In genomic region chr10:121988361-121989324, GRCh38 we compare ENCODE assay signal across 1 cellular context.
TF ChIP-seq lines count a peak whose summit lies in the region.

TSS of gene TACC2 (plus strand) at chr10:121989163. CDS start at chr10:122021982, 32,819 bp downstream.

TF ChIP-seq in HepG2, 621 proteins besides CTCF, POLR2A, EP300 and RAD21 (continues in another document):
- TF ChIP-seq HMG20A (CRISPR knock-in tag; IDR thresholded peaks at IDR 0.05; ENCODE audit: borderline replicate concordance) (no peak), PRDM4 (CRISPR knock-in tag; IDR thresholded peaks at IDR 0.05; ENCODE audit: borderline replicate concordance) (no peak), ZNF850 (CRISPR knock-in tag; conservative IDR thresholded peaks at IDR 0.05) (no peak), DPF2 (CRISPR knock-in tag; IDR thresholded peaks at IDR 0.05; ENCODE audit: borderline replicate concordance, low read depth) (no peak), AGO1 (IDR thresholded peaks at IDR 0.05; ENCODE audit: low read depth, low read length, poor library complexity, severe bottlenecking) (no peak), ZNF12 (CRISPR knock-in tag; IDR thresholded peaks at IDR 0.05) (no peak), ZNF609 (CRISPR knock-in tag; IDR thresholded peaks at IDR 0.05; ENCODE audit: borderline replicate concordance) (no peak), BCL6 (CRISPR knock-in tag; IDR thresholded peaks at IDR 0.05) (peak; percentile 83), ZNF362 (CRISPR knock-in tag; IDR thresholded peaks at IDR 0.05; ENCODE audit: borderline replicate concordance) (no peak), SETDB1 (CRISPR knock-in tag; IDR thresholded peaks at IDR 0.05; ENCODE audit: borderline replicate concordance) (no peak), HIVEP1 (CRISPR knock-in tag; IDR thresholded peaks at IDR 0.05) (no peak), NR2F1 (CRISPR knock-in tag; IDR thresholded peaks at IDR 0.05) (peak in 1 of 2 experiments; percentile 52; a peak in 1 of 4 replicates), ZNF562 (CRISPR knock-in tag; IDR thresholded peaks at IDR 0.05; ENCODE audit: borderline replicate concordance) (no peak), ZNF558 (CRISPR knock-in tag; IDR thresholded peaks at IDR 0.05; ENCODE audit: borderline replicate concordance) (no peak), KLF15 (CRISPR knock-in tag; IDR thresholded peaks at IDR 0.05; ENCODE audit: borderline replicate concordance) (no peak), SNRNP70 (IDR thresholded peaks at IDR 0.05; ENCODE audit: low read depth, low read length) (no peak), ZFX (CRISPR knock-in tag; IDR thresholded peaks at IDR 0.05; ENCODE audit: low read depth) (peak; percentile 18; the same call in 1 of the 2 replicates), SRY (CRISPR knock-in tag; IDR thresholded peaks at IDR 0.05) (no peak), ZBTB1 (CRISPR knock-in tag; IDR thresholded peaks at IDR 0.05; ENCODE audit: borderline replicate concordance) (no peak), MLLT10 (CRISPR knock-in tag; IDR thresholded peaks at IDR 0.05) (no peak), NCOA2 (CRISPR knock-in tag; IDR thresholded peaks at IDR 0.05) (0 out of 2 replicates have a peak, but pooled peaks have one; percentile 10), NFIB (CRISPR knock-in tag; IDR thresholded peaks at IDR 0.05; ENCODE audit: borderline replicate concordance) (no peak), ZNF784 (CRISPR knock-in tag; IDR thresholded peaks at IDR 0.05; ENCODE audit: borderline replicate concordance) (no peak), ZNF607 (CRISPR knock-in tag; IDR thresholded peaks at IDR 0.05; ENCODE audit: borderline replicate concordance) (no peak), KLF12 (CRISPR knock-in tag; IDR thresholded peaks at IDR 0.05; ENCODE audit: borderline replicate concordance) (no peak), KDM6A (CRISPR knock-in tag; IDR thresholded peaks at IDR 0.05; ENCODE audit: low read depth) (no peak), GTF3A (CRISPR knock-in tag; conservative IDR thresholded peaks at IDR 0.05) (no peak), JUND (CRISPR knock-in tag; IDR thresholded peaks at IDR 0.05) (no peak), RAD51 (IDR thresholded peaks at IDR 0.05; ENCODE audit: borderline replicate concordance) (peak; percentile 49), FOXO1 (CRISPR knock-in tag; IDR thresholded peaks at IDR 0.05) (no peak), ZMYM4 (CRISPR knock-in tag; IDR thresholded peaks at IDR 0.05) (peak; percentile 61), THYN1 (CRISPR knock-in tag; IDR thresholded peaks at IDR 0.05; ENCODE audit: borderline replicate concordance, low read depth) (no peak)
- TF ChIP-seq, protein P1, sequence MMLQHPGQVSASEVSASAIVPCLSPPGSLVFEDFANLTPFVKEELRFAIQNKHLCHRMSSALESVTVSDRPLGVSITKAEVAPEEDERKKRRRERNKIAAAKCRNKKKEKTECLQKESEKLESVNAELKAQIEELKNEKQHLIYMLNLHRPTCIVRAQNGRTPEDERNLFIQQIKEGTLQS (CRISPR knock-in tag; IDR thresholded peaks at IDR 0.05), result no peak
- TF ChIP-seq, protein P2, sequence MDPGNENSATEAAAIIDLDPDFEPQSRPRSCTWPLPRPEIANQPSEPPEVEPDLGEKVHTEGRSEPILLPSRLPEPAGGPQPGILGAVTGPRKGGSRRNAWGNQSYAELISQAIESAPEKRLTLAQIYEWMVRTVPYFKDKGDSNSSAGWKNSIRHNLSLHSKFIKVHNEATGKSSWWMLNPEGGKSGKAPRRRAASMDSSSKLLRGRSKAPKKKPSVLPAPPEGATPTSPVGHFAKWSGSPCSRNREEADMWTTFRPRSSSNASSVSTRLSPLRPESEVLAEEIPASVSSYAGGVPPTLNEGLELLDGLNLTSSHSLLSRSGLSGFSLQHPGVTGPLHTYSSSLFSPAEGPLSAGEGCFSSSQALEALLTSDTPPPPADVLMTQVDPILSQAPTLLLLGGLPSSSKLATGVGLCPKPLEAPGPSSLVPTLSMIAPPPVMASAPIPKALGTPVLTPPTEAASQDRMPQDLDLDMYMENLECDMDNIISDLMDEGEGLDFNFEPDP (CRISPR knock-in tag; conservative IDR thresholded peaks at IDR 0.05), result no peak
- TF ChIP-seq, protein P3, sequence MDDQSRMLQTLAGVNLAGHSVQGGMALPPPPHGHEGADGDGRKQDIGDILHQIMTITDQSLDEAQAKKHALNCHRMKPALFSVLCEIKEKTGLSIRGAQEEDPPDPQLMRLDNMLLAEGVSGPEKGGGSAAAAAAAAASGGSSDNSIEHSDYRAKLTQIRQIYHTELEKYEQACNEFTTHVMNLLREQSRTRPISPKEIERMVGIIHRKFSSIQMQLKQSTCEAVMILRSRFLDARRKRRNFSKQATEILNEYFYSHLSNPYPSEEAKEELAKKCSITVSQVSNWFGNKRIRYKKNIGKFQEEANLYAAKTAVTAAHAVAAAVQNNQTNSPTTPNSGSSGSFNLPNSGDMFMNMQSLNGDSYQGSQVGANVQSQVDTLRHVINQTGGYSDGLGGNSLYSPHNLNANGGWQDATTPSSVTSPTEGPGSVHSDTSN (CRISPR knock-in tag; IDR thresholded peaks at IDR 0.05; ENCODE audit: borderline replicate concordance), result no peak
- TF ChIP-seq, protein P4, sequence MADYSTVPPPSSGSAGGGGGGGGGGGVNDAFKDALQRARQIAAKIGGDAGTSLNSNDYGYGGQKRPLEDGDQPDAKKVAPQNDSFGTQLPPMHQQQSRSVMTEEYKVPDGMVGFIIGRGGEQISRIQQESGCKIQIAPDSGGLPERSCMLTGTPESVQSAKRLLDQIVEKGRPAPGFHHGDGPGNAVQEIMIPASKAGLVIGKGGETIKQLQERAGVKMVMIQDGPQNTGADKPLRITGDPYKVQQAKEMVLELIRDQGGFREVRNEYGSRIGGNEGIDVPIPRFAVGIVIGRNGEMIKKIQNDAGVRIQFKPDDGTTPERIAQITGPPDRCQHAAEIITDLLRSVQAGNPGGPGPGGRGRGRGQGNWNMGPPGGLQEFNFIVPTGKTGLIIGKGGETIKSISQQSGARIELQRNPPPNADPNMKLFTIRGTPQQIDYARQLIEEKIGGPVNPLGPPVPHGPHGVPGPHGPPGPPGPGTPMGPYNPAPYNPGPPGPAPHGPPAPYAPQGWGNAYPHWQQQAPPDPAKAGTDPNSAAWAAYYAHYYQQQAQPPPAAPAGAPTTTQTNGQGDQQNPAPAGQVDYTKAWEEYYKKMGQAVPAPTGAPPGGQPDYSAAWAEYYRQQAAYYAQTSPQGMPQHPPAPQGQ (CRISPR knock-in tag; IDR thresholded peaks at IDR 0.05; ENCODE audit: borderline replicate concordance), result no peak
- TF ChIP-seq, protein P5, sequence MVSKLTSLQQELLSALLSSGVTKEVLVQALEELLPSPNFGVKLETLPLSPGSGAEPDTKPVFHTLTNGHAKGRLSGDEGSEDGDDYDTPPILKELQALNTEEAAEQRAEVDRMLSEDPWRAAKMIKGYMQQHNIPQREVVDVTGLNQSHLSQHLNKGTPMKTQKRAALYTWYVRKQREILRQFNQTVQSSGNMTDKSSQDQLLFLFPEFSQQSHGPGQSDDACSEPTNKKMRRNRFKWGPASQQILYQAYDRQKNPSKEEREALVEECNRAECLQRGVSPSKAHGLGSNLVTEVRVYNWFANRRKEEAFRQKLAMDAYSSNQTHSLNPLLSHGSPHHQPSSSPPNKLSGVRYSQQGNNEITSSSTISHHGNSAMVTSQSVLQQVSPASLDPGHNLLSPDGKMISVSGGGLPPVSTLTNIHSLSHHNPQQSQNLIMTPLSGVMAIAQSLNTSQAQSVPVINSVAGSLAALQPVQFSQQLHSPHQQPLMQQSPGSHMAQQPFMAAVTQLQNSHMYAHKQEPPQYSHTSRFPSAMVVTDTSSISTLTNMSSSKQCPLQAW (CRISPR knock-in tag; IDR thresholded peaks at IDR 0.05), result 0 out of 2 replicates have a peak, but pooled peaks have one; percentile 13
- TF ChIP-seq, protein P6, sequence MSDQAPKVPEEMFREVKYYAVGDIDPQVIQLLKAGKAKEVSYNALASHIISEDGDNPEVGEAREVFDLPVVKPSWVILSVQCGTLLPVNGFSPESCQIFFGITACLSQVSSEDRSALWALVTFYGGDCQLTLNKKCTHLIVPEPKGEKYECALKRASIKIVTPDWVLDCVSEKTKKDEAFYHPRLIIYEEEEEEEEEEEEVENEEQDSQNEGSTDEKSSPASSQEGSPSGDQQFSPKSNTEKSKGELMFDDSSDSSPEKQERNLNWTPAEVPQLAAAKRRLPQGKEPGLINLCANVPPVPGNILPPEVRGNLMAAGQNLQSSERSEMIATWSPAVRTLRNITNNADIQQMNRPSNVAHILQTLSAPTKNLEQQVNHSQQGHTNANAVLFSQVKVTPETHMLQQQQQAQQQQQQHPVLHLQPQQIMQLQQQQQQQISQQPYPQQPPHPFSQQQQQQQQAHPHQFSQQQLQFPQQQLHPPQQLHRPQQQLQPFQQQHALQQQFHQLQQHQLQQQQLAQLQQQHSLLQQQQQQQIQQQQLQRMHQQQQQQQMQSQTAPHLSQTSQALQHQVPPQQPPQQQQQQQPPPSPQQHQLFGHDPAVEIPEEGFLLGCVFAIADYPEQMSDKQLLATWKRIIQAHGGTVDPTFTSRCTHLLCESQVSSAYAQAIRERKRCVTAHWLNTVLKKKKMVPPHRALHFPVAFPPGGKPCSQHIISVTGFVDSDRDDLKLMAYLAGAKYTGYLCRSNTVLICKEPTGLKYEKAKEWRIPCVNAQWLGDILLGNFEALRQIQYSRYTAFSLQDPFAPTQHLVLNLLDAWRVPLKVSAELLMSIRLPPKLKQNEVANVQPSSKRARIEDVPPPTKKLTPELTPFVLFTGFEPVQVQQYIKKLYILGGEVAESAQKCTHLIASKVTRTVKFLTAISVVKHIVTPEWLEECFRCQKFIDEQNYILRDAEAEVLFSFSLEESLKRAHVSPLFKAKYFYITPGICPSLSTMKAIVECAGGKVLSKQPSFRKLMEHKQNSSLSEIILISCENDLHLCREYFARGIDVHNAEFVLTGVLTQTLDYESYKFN (CRISPR knock-in tag; conservative IDR thresholded peaks at IDR 0.05), result 0 out of 2 replicates have a peak, but pooled peaks have one; percentile 37
